ENCODE assay signal across 9 cellular contexts in the genomic region with DNA sequence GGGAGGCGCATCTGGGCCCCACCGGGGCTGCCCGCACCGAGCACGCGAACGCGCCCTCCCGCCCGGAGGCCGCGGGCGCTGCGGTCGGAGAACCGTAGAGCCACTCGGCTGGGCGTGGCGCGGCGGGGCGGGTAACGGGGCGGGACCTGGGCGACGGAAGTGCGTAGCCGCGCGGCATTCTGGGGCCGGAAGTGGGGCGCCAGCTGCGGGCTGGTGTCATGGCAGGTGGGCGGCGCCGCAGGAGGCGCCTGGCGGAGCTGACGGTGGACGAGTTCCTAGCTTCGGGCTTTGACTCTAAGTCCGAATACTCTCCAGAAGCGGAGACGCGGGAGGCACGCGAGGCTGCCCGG. TPM values are rescaled to one million over a fixed set of nuclear protein-coding genes. Genes with fewer than 3 reads are reported as not detected.
DNase-seq lines count a peak whose midpoint lies in the region; ATAC-seq and TF ChIP-seq lines count a peak whose summit lies in the region.
"Not testable (repeated sequence)": the region's sequence is repeated elsewhere in the genome, so short reads cannot be mapped to it uniquely, and the experiment has no call there.
"Had no signal": no experiment of that assay in that cellular context is flagged by ENCODE, and none has a peak within 500 bp of the region (broad histone marks: within the 10 kb centered on the region; RNA-seq: fewer than 3 reads in every experiment).

No MANE protein-coding gene starts in this region.

- not testable (repeated sequence) for H3K4me3 Mint-ChIP-seq in CD8-positive, alpha-beta memory T cell; activated T-helper 17 cell treated with anti-CD3 and anti-CD28 coated beads, Interleukin-2, amount 50 U/mL, for 72 hours
- H3K4me3 Mint-ChIP-seq in natural killer cell, result peak overlapping the region; percentile 47
- peak overlapping the region in 1 of 2 donors; percentile 72 for H3K4me3 Mint-ChIP-seq in stimulated activated naive B cell treated with anti-CD40 and anti-IgM and Interleukin-4, amounts not matched to agents 10 μg/mL and 1 μg/mL and 100 μg/mL, for 72 hours

- H3K9me3 Mint-ChIP-seq in CD8-positive, alpha-beta memory T cell; activated T-helper 17 cell treated with anti-CD3 and anti-CD28 coated beads, Interleukin-2, amount 50 U/mL, for 72 hours; natural killer cell; stimulated activated naive B cell treated with anti-CD40 and anti-IgM and Interleukin-4, amounts not matched to agents 10 μg/mL and 1 μg/mL and 100 μg/mL, for 72 hours: not testable (repeated sequence)

- 41 to 42% methylated on average over 34 to 48 of the region's 48 CpGs for WGBS in heart right ventricle, 2 donors

- ATAC-seq in HG02763 (IDR thresholded peaks at IDR 0.05; ENCODE audit: unreplicated experiment) (peak; percentile 89), heart right ventricle (peak; percentile 82 to 95 (median 89)), natural killer cell (peak in 2 of 3 donors; percentile 68 to 70)
- peak; percentile 26 for ATAC-seq in activated T-helper 17 cell treated with anti-CD3 and anti-CD28 coated beads, Interleukin-2, amount 50 U/mL, for 72 hours (replicated peaks)
- ATAC-seq in stimulated activated naive B cell treated with anti-CD40 and anti-IgM and Interleukin-4, amounts not matched to agents 10 μg/mL and 1 μg/mL and 100 μg/mL, for 72 hours (replicated peaks), result peak; percentile 45 to 87

- peak in 3 of 5 donors; percentile 20 to 34 (median 30) for DNase-seq in CD8-positive, alpha-beta memory T cell
- DNase-seq in dermis blood vessel endothelial cell (peak; percentile 5), heart right ventricle (peak; percentile 37 to 73)
- not testable (repeated sequence) for DNase-seq in natural killer cell; stimulated activated naive B cell treated with anti-CD40 and anti-IgM and Interleukin-4, amounts not matched to agents 10 μg/mL and 1 μg/mL and 100 μg/mL, for 72 hours

- not testable (repeated sequence) for H3K27me3 ChIP-seq in CD8-positive, alpha-beta memory T cell (ENCODE audit: insufficient read depth, low read length, poor library complexity, severe bottlenecking)
- peaks cover 0 to 12% (median 0%) of the 10 kb centered on the region in 7 donors for H3K27me3 ChIP-seq in heart right ventricle

- peak overlapping the region; percentile 31 for H3K27ac ChIP-seq in CD8-positive, alpha-beta memory T cell (ENCODE audit: low read depth, low read length)
- peak overlapping the region in 1 of 10 donors; percentile 30 for H3K27ac ChIP-seq in heart right ventricle

- CTCF ChIA-PET in CD8-positive, alpha-beta memory T cell (lab: Charles Lee), result not testable (repeated sequence)

- H3K27ac Mint-ChIP-seq in CD8-positive, alpha-beta memory T cell; activated T-helper 17 cell treated with anti-CD3 and anti-CD28 coated beads, Interleukin-2, amount 50 U/mL, for 72 hours; natural killer cell; stimulated activated naive B cell treated with anti-CD40 and anti-IgM and Interleukin-4, amounts not matched to agents 10 μg/mL and 1 μg/mL and 100 μg/mL, for 72 hours: not testable (repeated sequence)

- not testable (repeated sequence) for H3K27me3 Mint-ChIP-seq in CD8-positive, alpha-beta memory T cell; activated T-helper 17 cell treated with anti-CD3 and anti-CD28 coated beads, Interleukin-2, amount 50 U/mL, for 72 hours; natural killer cell (ENCODE audit: low read depth in 2 of 2); stimulated activated naive B cell treated with anti-CD40 and anti-IgM and Interleukin-4, amounts not matched to agents 10 μg/mL and 1 μg/mL and 100 μg/mL, for 72 hours

- POLR2A ChIA-PET in CD8-positive, alpha-beta memory T cell (lab: Charles Lee), result not testable (repeated sequence)

- not testable (repeated sequence) for H3K4me1 ChIP-seq in CD8-positive, alpha-beta memory T cell (ENCODE audit: insufficient read depth, low read length); heart right ventricle

- H3K36me3 ChIP-seq in CD8-positive, alpha-beta memory T cell (ENCODE audit: insufficient read depth, low read length); heart right ventricle: not testable (repeated sequence)

- not testable (repeated sequence) for H3K4me3 ChIP-seq in CD8-positive, alpha-beta memory T cell (ENCODE audit: low read length)
- peak overlapping the region; percentile 61 for H3K4me3 ChIP-seq in WI38 (ENCODE audit: low read depth, low read length)
- H3K4me3 ChIP-seq in heart right ventricle, result peak overlapping the region in 9 of 10 donors; percentile 21 to 44 (median 34)

- not testable (repeated sequence) for H3K36me3 Mint-ChIP-seq in CD8-positive, alpha-beta memory T cell; activated T-helper 17 cell treated with anti-CD3 and anti-CD28 coated beads, Interleukin-2, amount 50 U/mL, for 72 hours (ENCODE audit: low read depth); natural killer cell; stimulated activated naive B cell treated with anti-CD40 and anti-IgM and Interleukin-4, amounts not matched to agents 10 μg/mL and 1 μg/mL and 100 μg/mL, for 72 hours

- not testable (repeated sequence) for TF ChIP-seq CTCF in WI38 (IDR thresholded peaks at IDR 0.05; ENCODE audit: low read depth, low read length); heart right ventricle (IDR thresholded peaks at IDR 0.05); natural killer cell (IDR thresholded peaks at IDR 0.05)

- H3K4me1 Mint-ChIP-seq in CD8-positive, alpha-beta memory T cell; activated T-helper 17 cell treated with anti-CD3 and anti-CD28 coated beads, Interleukin-2, amount 50 U/mL, for 72 hours; natural killer cell; stimulated activated naive B cell treated with anti-CD40 and anti-IgM and Interleukin-4, amounts not matched to agents 10 μg/mL and 1 μg/mL and 100 μg/mL, for 72 hours: not testable (repeated sequence)

- intact Hi-C loops in heart right ventricle (cut with DNase I); natural killer cell (cut with micrococcal nuclease): not testable (repeated sequence)

- H3K9me3 ChIP-seq in CD8-positive, alpha-beta memory T cell (ENCODE audit: low read length); heart right ventricle: not testable (repeated sequence)

RNA-seq across cellular contexts. Expression of gene TUBA3E, which starts 30.9 kb away (rescaled TPM):
- not detected for total RNA-seq in CD8-positive, alpha-beta memory T cell
- not detected for polyA plus RNA-seq in CD8-positive, alpha-beta memory T cell
- not detected for total RNA-seq in activated T-helper 17 cell treated with anti-CD3 and anti-CD28 coated beads, Interleukin-2, amount 50 U/mL, for 72 hours
- total RNA-seq in dermis blood vessel endothelial cell (not detected in 2 replicates), heart right ventricle (100 to 1,000 TPM in 1 of 10 donors, 10 to 100 TPM in 3, 1 to 10 TPM in 6; 2.3 to 109 (median 8.7) TPM), natural killer cell (not detected)
- polyA plus RNA-seq in heart right ventricle, result 100 to 1,000 TPM in 1 of 2 donors, 10 to 100 TPM in 1; 48.3 to 286 TPM
- total RNA-seq: subcutaneous adipose tissue had no signal

RNA-seq across cellular contexts. Expression of gene MZT2B, which starts 47.1 kb away (rescaled TPM):
- total RNA-seq in CD8-positive, alpha-beta memory T cell, result 100 to 1,000 TPM; 303 to 318 TPM
- 179 TPM for polyA plus RNA-seq in CD8-positive, alpha-beta memory T cell
- total RNA-seq in activated T-helper 17 cell treated with anti-CD3 and anti-CD28 coated beads, Interleukin-2, amount 50 U/mL, for 72 hours, result 100 to 1,000 TPM; 326 to 373 TPM
- total RNA-seq in dermis blood vessel endothelial cell, result 138 and 188 TPM in 2 replicates
- 100 to 1,000 TPM; 297 to 528 (median 396) TPM for total RNA-seq in heart right ventricle
- polyA plus RNA-seq in heart right ventricle, result 100 to 1,000 TPM; 499 to 911 TPM
- 100 to 1,000 TPM; 101 to 152 (median 133) TPM for total RNA-seq in natural killer cell

RNA-seq across cellular contexts. Expression of gene SMPD4, which starts 47.7 kb away (rescaled TPM):
- total RNA-seq in CD8-positive, alpha-beta memory T cell, result 100 to 1,000 TPM; 111 to 113 TPM
- 43.2 TPM for polyA plus RNA-seq in CD8-positive, alpha-beta memory T cell
- 100 to 1,000 TPM in 1 of 2 donors, 10 to 100 TPM in 1; 49.6 to 105 TPM for total RNA-seq in activated T-helper 17 cell treated with anti-CD3 and anti-CD28 coated beads, Interleukin-2, amount 50 U/mL, for 72 hours
- total RNA-seq in dermis blood vessel endothelial cell (13.8 and 37.0 TPM in 2 replicates), heart right ventricle (10 to 100 TPM; 21.9 to 33.6 (median 25.9) TPM), natural killer cell (10 to 100 TPM; 77.8 to 81.8 (median 79.0) TPM)
- 10 to 100 TPM; 31.6 to 60.6 TPM for polyA plus RNA-seq in heart right ventricle

Comparison
In these comparisons a context has a peak if more than half of its experiments do, and no peak if none do; other contexts are left out.
1. ATAC-seq: peak in every context shown above with its lines; median percentile 89 in HG02763; 89 in heart right ventricle; 69 in natural killer cell; 66 in stimulated activated naive B cell treated with anti-CD40 and anti-IgM and Interleukin-4, amounts not matched to agents 10 μg/mL and 1 μg/mL and 100 μg/mL, for 72 hours; 26 in activated T-helper 17 cell treated with anti-CD3 and anti-CD28 coated beads, Interleukin-2, amount 50 U/mL, for 72 hours.